ENCODE assay signal across 19 cellular contexts in genomic region chr19:29273000-29273691, GRCh38.
"Had no signal": no experiment of that assay in that cellular context is flagged by ENCODE, and none has a peak within 500 bp of the region (broad histone marks: within the 10 kb centered on the region; RNA-seq: fewer than 3 reads in every experiment).

No MANE protein-coding gene starts in this region.

- H3K27ac Mint-ChIP-seq: activated CD4-positive, alpha-beta T cell treated with anti-CD3 and anti-CD28 coated beads, Interleukin-2, amount 10 ng/mL, durations not matched to agents 24 days and 14 days; activated CD8-positive, alpha-beta T cell treated with anti-CD3 and anti-CD28 coated beads for 36 hours; activated naive CD8-positive, alpha-beta T cell; activated T-helper 1 cell treated with anti-CD3 and anti-CD28 coated beads, Interleukin-12 subunit alpha, Interleukin-12 subunit beta, Interleukin-2, Interleukin-4 antibody, amounts not matched to agents 30 ng/mL and 10 ng/mL and 1 ng/mL, durations not matched to agents 14 hours and 24 hours and 36 hours had no signal

- H3K9me3 ChIP-seq: gastroesophageal sphincter, suprapubic skin, transverse colon had no signal

- ATAC-seq: activated CD8-positive, alpha-beta T cell treated with anti-CD3 and anti-CD28 coated beads for 36 hours; esophagus mucosa; gastroesophageal sphincter; heart left ventricle; left ventricle myocardium superior; stimulated activated naive CD8-positive, alpha-beta T cell treated with anti-CD3 and anti-CD28 coated beads, Interleukin-15, Interleukin-2, amounts not matched to agents 100 U/mL and 50 U/mL, for 24 hours had no signal

- H3K36me3 Mint-ChIP-seq: activated naive CD8-positive, alpha-beta T cell had no signal

- H3K4me3 Mint-ChIP-seq: activated CD4-positive, alpha-beta T cell treated with anti-CD3 and anti-CD28 coated beads, Interleukin-2, amount 10 ng/mL, durations not matched to agents 24 days and 14 days; activated CD8-positive, alpha-beta T cell treated with anti-CD3 and anti-CD28 coated beads for 36 hours; activated naive CD8-positive, alpha-beta T cell; activated T-helper 1 cell treated with anti-CD3 and anti-CD28 coated beads, Interleukin-12 subunit alpha, Interleukin-12 subunit beta, Interleukin-2, Interleukin-4 antibody, amounts not matched to agents 30 ng/mL and 10 ng/mL and 1 ng/mL, durations not matched to agents 14 hours and 24 hours and 36 hours had no signal

- H3K36me3 ChIP-seq: gastroesophageal sphincter, heart left ventricle, suprapubic skin, transverse colon had no signal

- H3K9me3 Mint-ChIP-seq: activated CD4-positive, alpha-beta T cell treated with anti-CD3 and anti-CD28 coated beads, Interleukin-2, amount 10 ng/mL, durations not matched to agents 24 days and 14 days; activated CD8-positive, alpha-beta T cell treated with anti-CD3 and anti-CD28 coated beads for 36 hours; activated T-helper 1 cell treated with anti-CD3 and anti-CD28 coated beads, Interleukin-12 subunit alpha, Interleukin-12 subunit beta, Interleukin-2, Interleukin-4 antibody, amounts not matched to agents 30 ng/mL and 10 ng/mL and 1 ng/mL, durations not matched to agents 14 hours and 24 hours and 36 hours had no signal

- DNase-seq: activated CD4-positive, alpha-beta T cell treated with anti-CD3 and anti-CD28 coated beads, Interleukin-2, amount 10 ng/mL, durations not matched to agents 24 days and 14 days; activated CD8-positive, alpha-beta T cell treated with anti-CD3 and anti-CD28 coated beads for 36 hours; activated gamma-delta T cell treated with Interleukin-2 at 50 U/mL for 16 hours; cerebellar nuclear complex; effector CD4-positive, alpha-beta T cell; heart left ventricle; kidney glomerular epithelial cell; left ventricle myocardium superior; occipital lobe; retina; stimulated activated CD4-positive, alpha-beta T cell treated with anti-CD3 and anti-CD28 coated beads, Interleukin-2, amount 100 ng/mL, for 24 hours; stimulated activated naive CD8-positive, alpha-beta T cell treated with anti-CD3 and anti-CD28 coated beads, Interleukin-15, Interleukin-2, amounts not matched to agents 100 U/mL and 50 U/mL, for 24 hours; T1000; transverse colon had no signal

- H3K27ac ChIP-seq: gastroesophageal sphincter, heart left ventricle, suprapubic skin, transverse colon had no signal

- H3K4me3 ChIP-seq: gastroesophageal sphincter, heart left ventricle, suprapubic skin, transverse colon had no signal

- H3K4me1 ChIP-seq: gastroesophageal sphincter, heart left ventricle, transverse colon had no signal
